8 cellular contexts compared by ENCODE assay signal in genomic region chr6:112282217-112282616, GRCh38. TPM values are rescaled to one million over a fixed set of nuclear protein-coding genes. Genes with fewer than 3 reads are reported as not detected.
A peak's percentile ranks its signal among the peaks of the same experiment; 100 is the strongest.
DNase-seq lines count a peak whose midpoint lies in the region; ATAC-seq, FAIRE-seq and TF ChIP-seq lines count a peak whose summit lies in the region.

No MANE protein-coding gene starts in this region.

- H3K4me3 ChIP-seq in WERI-Rb-1 (ENCODE audit: low read depth, low read length), result no peak overlapping the region
- H3K4me3 ChIP-seq in left ventricle myocardium inferior, result no peak overlapping the region
- no peak overlapping the region for H3K4me3 ChIP-seq in sigmoid colon

- ATAC-seq in GM21367 (IDR thresholded peaks at IDR 0.05; ENCODE audit: unreplicated experiment), result no peak

- H3K9me3 ChIP-seq in WERI-Rb-1 (ENCODE audit: severe bottlenecking), result no peaks in the 10 kb centered on the region
- H3K9me3 ChIP-seq in left ventricle myocardium inferior (replicated peaks), result no peaks in the 10 kb centered on the region
- no peaks in the 10 kb centered on the region for H3K9me3 ChIP-seq in sigmoid colon

- H3K27ac ChIP-seq in WERI-Rb-1, result no peak overlapping the region
- H3K27ac ChIP-seq in left ventricle myocardium inferior (replicated peaks), result peak overlapping the region; percentile 77
- peak overlapping the region; percentile 48 to 66 (median 64) for H3K27ac ChIP-seq in sigmoid colon

- DNase-seq in H54 (ENCODE audit: insufficient read length, low spot score), result peak; percentile 28
- DNase-seq in WERI-Rb-1, result peak; percentile 25
- peak; percentile 64 for DNase-seq in left ventricle myocardium inferior
- peak; percentile 86 for DNase-seq in sigmoid colon
- DNase-seq in activated CD4-positive, alpha-beta T cell treated with anti-CD3 and anti-CD28 coated beads, Interleukin-2, amount 50 U/mL, for 48 hours, result no peak
- DNase-seq in SKM-1 treated with dmso at 0.1 percent for 144 hours (lab: John Stamatoyannopoulos, UW; ENCODE audit: unreplicated experiment), result no peak
- DNase-seq in GM19238 (ENCODE audit: insufficient read length, low spot score), result no peak

- TF ChIP-seq POLR2A in H54 (IDR thresholded peaks at IDR 0.05; ENCODE audit: low read depth, low read length) (no peak), sigmoid colon (IDR thresholded peaks at IDR 0.05) (no peak)

- no peaks in the 10 kb centered on the region for H3K27me3 ChIP-seq in WERI-Rb-1 (ENCODE audit: insufficient read depth, low read depth, severe bottlenecking)
- H3K27me3 ChIP-seq in left ventricle myocardium inferior (ENCODE audit: low read depth), result no peaks in the 10 kb centered on the region
- no peaks in the 10 kb centered on the region for H3K27me3 ChIP-seq in sigmoid colon

- TF ChIP-seq CTCF in WERI-Rb-1 (IDR thresholded peaks at IDR 0.05; ENCODE audit: low read depth, low read length), result peak; percentile 26; the same call in 1 of the 2 replicates
- TF ChIP-seq CTCF in left ventricle myocardium inferior (IDR thresholded peaks at IDR 0.05; ENCODE audit: borderline replicate concordance), result peak; percentile 71
- TF ChIP-seq CTCF in sigmoid colon (IDR thresholded peaks at IDR 0.05), result peak in 1 of 4 experiments; percentile 10

- intact Hi-C loops in left ventricle myocardium inferior (cut with micrococcal nuclease), result no loop called here
- intact Hi-C loops in sigmoid colon (cut with DNase I), result no loop called here

- 57 to 61% methylated on average over 4 of the region's 4 CpGs for WGBS in sigmoid colon, 2 donors

- FAIRE-seq in H54 (lab: Jason Lieb, UNC), result peak; percentile 84

- H3K36me3 ChIP-seq in WERI-Rb-1 (no peaks in the 10 kb centered on the region), left ventricle myocardium inferior (no peaks in the 10 kb centered on the region), sigmoid colon (no peaks in the 10 kb centered on the region)

- no peak for TF ChIP-seq EP300 in sigmoid colon (IDR thresholded peaks at IDR 0.05)

- H3K4me1 ChIP-seq in left ventricle myocardium inferior (peaks cover 64% of the 10 kb centered on the region), sigmoid colon (peaks cover 0 to 40% (median 39%) of the 10 kb centered on the region in 4 donors)

RNA-seq across cellular contexts. Expression of gene LAMA4, which starts 27.9 kb away (rescaled TPM):
- total RNA-seq in left ventricle myocardium inferior (103 TPM), sigmoid colon (100 to 1,000 TPM in 3 of 4 donors, 10 to 100 TPM in 1; 95.3 to 225 (median 140) TPM)
- polyA plus RNA-seq in sigmoid colon, result 10 to 100 TPM in 1 of 3 donors, 1 to 10 TPM in 2; 6.9 to 16.6 (median 9.0) TPM

Comparison
In these comparisons a context has a peak if more than half of its experiments do, and no peak if none do; other contexts are left out.
1. DNase-seq: peak in H54 (single experiment), WERI-Rb-1 (single experiment), left ventricle myocardium inferior (single experiment) and sigmoid colon (single experiment); none in activated CD4-positive, alpha-beta T cell treated with anti-CD3 and anti-CD28 coated beads, Interleukin-2, amount 50 U/mL, for 48 hours (0 of 2), SKM-1 treated with dmso at 0.1 percent for 144 hours (single experiment) and GM19238 (single experiment).